8 cellular contexts compared by ENCODE assay signal in genomic region chr19:45470147-45471081, GRCh38. TPM values are rescaled to one million over a fixed set of nuclear protein-coding genes. Genes with fewer than 3 reads are reported as not detected.
DNase-seq lines count a peak whose midpoint lies in the region; ATAC-seq, FAIRE-seq and TF ChIP-seq lines count a peak whose summit lies in the region.

No MANE protein-coding gene starts in this region.

- peaks cover 2% of the 10 kb centered on the region for H3K36me3 Mint-ChIP-seq in IgD-negative memory B cell
- H3K36me3 Mint-ChIP-seq in activated naive CD4-positive, alpha-beta T cell treated with anti-CD3 and anti-CD28 coated beads, Interleukin-2, amount 50 U/mL, for 24 hours, result peaks cover 17% of the 10 kb centered on the region

- H3K4me3 ChIP-seq in A673 (ENCODE audit: low read depth, low read length, poor library complexity, severe bottlenecking), result peak overlapping the region; percentile 63
- peak overlapping the region; percentile 55; the same call in 1 of the 2 replicates for H3K4me3 ChIP-seq in iPS DF 6.9 (ENCODE audit: low read length)
- peak overlapping the region in 1 of 2 donors; percentile 58 for H3K4me3 ChIP-seq in small intestine (ENCODE audit: low read depth in 1 of 2, low read length in 2 of 2)

- peak overlapping the region; percentile 92 to 99 (median 98) for H3K4me3 Mint-ChIP-seq in IgD-negative memory B cell
- H3K4me3 Mint-ChIP-seq in activated naive CD4-positive, alpha-beta T cell treated with anti-CD3 and anti-CD28 coated beads, Interleukin-2, amount 50 U/mL, for 24 hours, result peak overlapping the region; percentile 92

- H3K27ac ChIP-seq in A673 (ENCODE audit: low read depth, low read length, poor library complexity, severe bottlenecking) (peak overlapping the region; percentile 91), iPS DF 6.9 (ENCODE audit: low read length) (no peak overlapping the region), small intestine (ENCODE audit: low read depth in 1 of 2, low read length in 1 of 2) (peak overlapping the region in 1 of 2 donors; percentile 96)

- ATAC-seq in stimulated activated naive CD8-positive, alpha-beta T cell treated with anti-CD3 and anti-CD28 coated beads, Interleukin-15, Interleukin-2, amounts not matched to agents 100 U/mL and 50 U/mL, for 24 hours, result no peak

- H3K27ac Mint-ChIP-seq in IgD-negative memory B cell, result peak overlapping the region; percentile 99 to 100 (median 99)
- H3K27ac Mint-ChIP-seq in activated naive CD4-positive, alpha-beta T cell treated with anti-CD3 and anti-CD28 coated beads, Interleukin-2, amount 50 U/mL, for 24 hours, result no peak overlapping the region

- TF ChIP-seq CTCF in A673 (conservative IDR thresholded peaks at IDR 0.05; ENCODE audit: low read depth, low read length), result no peak

- intact Hi-C loops in A673 (cut with micrococcal nuclease; ENCODE audit: unreplicated experiment), result no loop called here

- H3K36me3 ChIP-seq in A673 (ENCODE audit: insufficient read depth, low read length, poor library complexity, severe bottlenecking), result no peaks in the 10 kb centered on the region
- H3K36me3 ChIP-seq in iPS DF 6.9 (ENCODE audit: control insufficient read depth, insufficient read depth, low read length), result no peaks in the 10 kb centered on the region
- no peaks in the 10 kb centered on the region for H3K36me3 ChIP-seq in small intestine (ENCODE audit: control insufficient read depth in 2 of 2, insufficient read depth in 2 of 2, low read length in 2 of 2)

- peaks cover 0 to 2% (median 0%) of the 10 kb centered on the region in 3 donors for H3K9me3 Mint-ChIP-seq in IgD-negative memory B cell
- no peaks in the 10 kb centered on the region for H3K9me3 Mint-ChIP-seq in activated naive CD4-positive, alpha-beta T cell treated with anti-CD3 and anti-CD28 coated beads, Interleukin-2, amount 50 U/mL, for 24 hours

- CTCF ChIA-PET in A673 (lab: Charles Lee), result interaction anchor here (0.6 to 2.1 kb wide), 4 partner anchors 8 to 351 kb away, joined by 5 to 16 read pairs (median 6); no protein-coding TSS in a partner anchor

- WGBS in iPS DF 6.9 (ENCODE audit: insufficient coverage, insufficient read length), result no CpG with 5 or more reads among the region's 40 CpGs
- WGBS in small intestine, 3 donors, result 62 to 71% (median 68%) methylated on average over 36 to 40 of the region's 40 CpGs

- H3K4me1 ChIP-seq in A673 (ENCODE audit: insufficient read depth, low read length, poor library complexity, severe bottlenecking), result no peaks in the 10 kb centered on the region
- no peaks in the 10 kb centered on the region for H3K4me1 ChIP-seq in iPS DF 6.9 (ENCODE audit: control insufficient read depth, insufficient read depth, low read length)
- peaks cover 2 to 4% of the 10 kb centered on the region in 2 donors for H3K4me1 ChIP-seq in small intestine (ENCODE audit: control insufficient read depth in 2 of 2, insufficient read depth in 1 of 2, low read depth in 1 of 2, low read length in 1 of 2)

- peaks cover 29% of the 10 kb centered on the region for H3K27me3 Mint-ChIP-seq in IgD-negative memory B cell
- peaks cover 6% of the 10 kb centered on the region for H3K27me3 Mint-ChIP-seq in activated naive CD4-positive, alpha-beta T cell treated with anti-CD3 and anti-CD28 coated beads, Interleukin-2, amount 50 U/mL, for 24 hours

- no peak for DNase-seq in A673 (ENCODE audit: low spot score)
- no peak for DNase-seq in iPS DF 6.9 (ENCODE audit: low read depth, low spot score)
- peak; percentile 41 for DNase-seq in stimulated activated naive CD8-positive, alpha-beta T cell treated with anti-CD3 and anti-CD28 coated beads, Interleukin-15, Interleukin-2, amounts not matched to agents 100 U/mL and 50 U/mL, for 24 hours
- no peak for DNase-seq in small intestine
- DNase-seq in DMS153 treated with DMSO at 0.1 percent for 48 hours (lab: John Stamatoyannopoulos, UW; ENCODE audit: unreplicated experiment), result no peak
- no peak for DNase-seq in AML-193 (lab: John Stamatoyannopoulos, UW)

- peaks cover 16 to 17% (median 16%) of the 10 kb centered on the region in 3 donors for H3K4me1 Mint-ChIP-seq in IgD-negative memory B cell
- peaks cover 33% of the 10 kb centered on the region for H3K4me1 Mint-ChIP-seq in activated naive CD4-positive, alpha-beta T cell treated with anti-CD3 and anti-CD28 coated beads, Interleukin-2, amount 50 U/mL, for 24 hours

- POLR2A ChIA-PET in A673 (lab: Charles Lee; ENCODE audit: low non-redundant PET), result no interaction called here

- H3K9me3 ChIP-seq in A673 (ENCODE audit: low read depth, low read length, poor library complexity, severe bottlenecking) (no peaks in the 10 kb centered on the region), iPS DF 6.9 (ENCODE audit: control insufficient read depth, insufficient read depth, low read length) (no peaks in the 10 kb centered on the region), small intestine (ENCODE audit: control insufficient read depth, low read depth) (no peaks in the 10 kb centered on the region)

- FAIRE-seq in small intestine (lab: Jason Lieb, UNC), result no peak

- H3K27me3 ChIP-seq in A673 (replicated peaks; ENCODE audit: insufficient read depth, low read depth, low read length, poor library complexity) (no peaks in the 10 kb centered on the region), iPS DF 6.9 (ENCODE audit: control insufficient read depth, insufficient read depth, low read length) (no peaks in the 10 kb centered on the region), small intestine (ENCODE audit: control insufficient read depth in 2 of 2, insufficient read depth in 2 of 2, low read length in 2 of 2) (no peaks in the 10 kb centered on the region)

- no TSS peak for BruUV-seq in A673 (replicated peaks; lab: Mats Ljungman, UMichigan)

RNA-seq across cellular contexts. Expression of gene FOSB, which starts 2.6 kb away (rescaled TPM):
- 1.0 and 1.9 TPM in 2 replicates for total RNA-seq in A673 (2021)
- polyA plus RNA-seq in IgD-negative memory B cell (48.1 TPM), small intestine (10 to 100 TPM in 1 of 3 donors, 1 to 10 TPM in 1, under 1 TPM in 1; 0.89 to 19.0 (median 2.2) TPM)

RNA-seq across cellular contexts. Expression of gene RTN2, which starts 26.4 kb away (rescaled TPM):
- 6.6 and 9.1 TPM in 2 replicates for total RNA-seq in A673 (2021)
- 0.71 TPM for polyA plus RNA-seq in IgD-negative memory B cell
- 1 to 10 TPM; 1.6 to 9.1 (median 1.9) TPM for polyA plus RNA-seq in small intestine

RNA-seq across cellular contexts. Expression of gene PPM1N, which starts 27.8 kb away (rescaled TPM):
- 0.80 and 1.6 TPM in 2 replicates for total RNA-seq in A673 (2021)
- 4.0 TPM for polyA plus RNA-seq in IgD-negative memory B cell
- 1 to 10 TPM; 1.3 to 1.9 (median 1.8) TPM for polyA plus RNA-seq in small intestine

RNA-seq across cellular contexts. Expression of gene VASP, which starts 36.9 kb away (rescaled TPM):
- total RNA-seq in A673 (2021), result 89.6 and 102 TPM in 2 replicates
- polyA plus RNA-seq in IgD-negative memory B cell, result 111 TPM
- polyA plus RNA-seq in small intestine, result 100 to 1,000 TPM in 2 of 3 donors, 10 to 100 TPM in 1; 93.2 to 132 (median 128) TPM

RNA-seq across cellular contexts. Expression of gene ERCC1, which starts 46.7 kb away (rescaled TPM):
- total RNA-seq in A673 (2021), result 158 and 165 TPM in 2 replicates
- polyA plus RNA-seq in IgD-negative memory B cell, result 50.2 TPM
- 10 to 100 TPM; 30.3 to 42.4 (median 32.7) TPM for polyA plus RNA-seq in small intestine
